13 cellular contexts compared by ENCODE assay signal in genomic region chr10:61271127-61271780, GRCh38.
A peak's percentile ranks its signal among the peaks of the same experiment; 100 is the strongest.
DNase-seq lines count a peak whose midpoint lies in the region; ATAC-seq, FAIRE-seq and TF ChIP-seq lines count a peak whose summit lies in the region.
"Had no signal": no experiment of that assay in that cellular context is flagged by ENCODE, and none has a peak within 500 bp of the region (broad histone marks: within the 10 kb centered on the region; RNA-seq: fewer than 3 reads in every experiment).

No MANE protein-coding gene starts in this region.

- peaks cover 12% of the 10 kb centered on the region for H3K4me1 Mint-ChIP-seq in Caco-2 (ENCODE audit: low read depth, unreplicated experiment)
- no peaks in the 10 kb centered on the region for H3K4me1 Mint-ChIP-seq in neural progenitor cell
- H3K4me1 Mint-ChIP-seq: memory B cell had no signal

- H3K79me2 ChIP-seq in neural progenitor cell (ENCODE audit: low read depth): no peaks in the 10 kb centered on the region

- H4K20me1 ChIP-seq in neural progenitor cell (ENCODE audit: low read depth): no peaks in the 10 kb centered on the region

- H3K36me3 Mint-ChIP-seq in Caco-2 (ENCODE audit: insufficient read depth, unreplicated experiment): no peaks in the 10 kb centered on the region
- no peaks in the 10 kb centered on the region for H3K36me3 Mint-ChIP-seq in neural progenitor cell
- H3K36me3 Mint-ChIP-seq: memory B cell had no signal

- peak overlapping the region; percentile 19 for H3K27ac Mint-ChIP-seq in Caco-2 (ENCODE audit: unreplicated experiment)
- H3K27ac Mint-ChIP-seq in neural progenitor cell: no peak overlapping the region
- H3K27ac Mint-ChIP-seq: memory B cell had no signal

- CTCF ChIA-PET in Caco-2 (lab: Charles Lee): interaction anchor here (0.7 to 1.0 kb wide), 3 partner anchors 13 to 454 kb away, joined by 3 read pairs; no protein-coding TSS in a partner anchor

- H3K27me3 Mint-ChIP-seq in Caco-2 (ENCODE audit: insufficient read depth, unreplicated experiment): no peaks in the 10 kb centered on the region
- H3K27me3 Mint-ChIP-seq in neural progenitor cell (ENCODE audit: insufficient read depth, low read depth): no peaks in the 10 kb centered on the region

- no peaks in the 10 kb centered on the region for H3F3A ChIP-seq in neural progenitor cell (ENCODE audit: low read depth)

- H3K9ac ChIP-seq in neural progenitor cell: no peak overlapping the region

- POLR2A ChIA-PET in Caco-2 (lab: Charles Lee): no interaction called here

- no peak for ATAC-seq in HG02852 (IDR thresholded peaks at IDR 0.05; ENCODE audit: unreplicated experiment)

- peak; percentile 96 for FAIRE-seq in endometrium (lab: Jason Lieb, UNC)

- peaks cover 17% of the 10 kb centered on the region for H3K4me1 ChIP-seq in Caco-2
- no peaks in the 10 kb centered on the region for H3K4me1 ChIP-seq in neural progenitor cell

- no peak overlapping the region for H2AFZ ChIP-seq in neural progenitor cell (replicated peaks)

- H3K36me3 ChIP-seq in Caco-2 (ENCODE audit: control insufficient read depth, insufficient read depth, low read length): no peaks in the 10 kb centered on the region
- H3K36me3 ChIP-seq in neural progenitor cell: no peaks in the 10 kb centered on the region
- H3K36me3 ChIP-seq: thoracic aorta had no signal

- peak overlapping the region; percentile 51 for H3K4me3 Mint-ChIP-seq in Caco-2 (ENCODE audit: unreplicated experiment)
- no peak overlapping the region for H3K4me3 Mint-ChIP-seq in neural progenitor cell
- H3K4me3 Mint-ChIP-seq: memory B cell had no signal

- H3K4me2 ChIP-seq in neural progenitor cell: no peak overlapping the region

- H3K27me3 ChIP-seq in Caco-2 (replicated peaks; ENCODE audit: control insufficient read depth, insufficient read depth, low read length) (no peaks in the 10 kb centered on the region), neural progenitor cell (no peaks in the 10 kb centered on the region)

- H3K9me3 ChIP-seq in Caco-2 (no peaks in the 10 kb centered on the region), neural progenitor cell (ENCODE audit: low read depth) (no peaks in the 10 kb centered on the region)
- H3K9me3 ChIP-seq: thoracic aorta had no signal

- DNase-seq in Caco-2 (peak in 1 of 2 experiments; percentile 68), neural progenitor cell (ENCODE audit: low spot score) (no peak), GM19238 (ENCODE audit: insufficient read length, low spot score) (no peak), NCI-H748 treated with DMSO at 0.1 percent for 48 hours (lab: John Stamatoyannopoulos, UW) (no peak), GM13977 (ENCODE audit: low spot score) (no peak)
- DNase-seq: NCI-H1417 treated with DMSO at 0.1 percent for 48 hours; stimulated activated CD4-positive, alpha-beta T cell treated with anti-CD3 and anti-CD28 coated beads, Interleukin-2, amount 100 ng/mL, for 24 hours had no signal

- H3K27ac ChIP-seq in neural progenitor cell: no peak overlapping the region
- H3K27ac ChIP-seq: coronary artery, thoracic aorta had no signal

- in situ Hi-C loops in GM13977 (cut with MboI; ENCODE audit: low pct_unique_long_range_greater_than_20kb, low sequenced_read_pairs, unreplicated experiment): no loop called here

- intact Hi-C loops in Caco-2 (cut with micrococcal nuclease; ENCODE audit: unreplicated experiment): loop anchor here (1.0 to 10.0 kb wide), 6 partner anchors 13 to 566 kb away; partner anchors contain the start of gene CABCOCO1

- peak; percentile 55 to 62 for TF ChIP-seq CTCF in Caco-2 (IDR thresholded peaks at IDR 0.05; ENCODE audit: insufficient read depth in 1 of 2, low read depth in 1 of 2, low read length in 1 of 2, severe bottlenecking in 1 of 2, unreplicated experiment in 1 of 2)
- peak; percentile 42; the same call in 1 of the 2 replicates for TF ChIP-seq CTCF in LNCAP (IDR thresholded peaks at IDR 0.05)
- peak; percentile 21 for TF ChIP-seq CTCF in neural progenitor cell (IDR thresholded peaks at IDR 0.05)
- TF ChIP-seq CTCF in GM13977 (IDR thresholded peaks at IDR 0.05; ENCODE audit: extremely low read depth, insufficient read depth, missing control alignments): no peak

- H3K9me3 Mint-ChIP-seq in Caco-2 (ENCODE audit: unreplicated experiment) (no peaks in the 10 kb centered on the region), neural progenitor cell (no peaks in the 10 kb centered on the region)
- H3K9me3 Mint-ChIP-seq: memory B cell had no signal

- BruUV-seq in Caco-2 (replicated peaks; lab: Mats Ljungman, UMichigan): no TSS peak

- H3K4me3 ChIP-seq in Caco-2 (ENCODE audit: low read depth, low read length) (no peak overlapping the region), neural progenitor cell (no peak overlapping the region)
- H3K4me3 ChIP-seq: coronary artery, thoracic aorta had no signal
